ENCODE assay signal across 14 cellular contexts in genomic region chr22:47177334-47177815, GRCh38.
"Had no signal": no experiment of that assay in that cellular context is flagged by ENCODE, and none has a peak within 500 bp of the region (broad histone marks: within the 10 kb centered on the region; RNA-seq: fewer than 3 reads in every experiment).

No MANE protein-coding gene starts in this region.

- ATAC-seq: activated CD4-positive, CD25-positive, alpha-beta regulatory T cell treated with anti-CD3 and anti-CD28 coated beads, Interleukin-2, amount 50 U/mL, for 24 hours; left cardiac atrium; stimulated activated effector memory CD8-positive, alpha-beta T cell treated with anti-CD3 and anti-CD28 coated beads, Interleukin-12 subunit alpha, Interleukin-12 subunit beta, amount 100 ng/mL, for 72 hours had no signal

- H3K4me3 ChIP-seq: smooth muscle cell, tibial nerve had no signal

- H3K4me1 ChIP-seq: parathyroid adenoma had no signal

- DNase-seq: activated CD4-positive, alpha-beta memory T cell treated with anti-CD3 and anti-CD28 coated beads for 36 hours; amygdala; brain microvascular endothelial cell; cerebellar nuclear complex; dermis blood vessel endothelial cell; erythroblast; hypothalamus; left cardiac atrium; mesendoderm had no signal

- H3K9ac ChIP-seq: parathyroid adenoma had no signal

- H3K79me2 ChIP-seq: parathyroid adenoma had no signal

- H2AFZ ChIP-seq: parathyroid adenoma had no signal

- H3K4me2 ChIP-seq: smooth muscle cell had no signal

- H3K27ac ChIP-seq: brain microvascular endothelial cell, parathyroid adenoma, tibial nerve had no signal

- H3K27me3 ChIP-seq: brain microvascular endothelial cell, tibial nerve had no signal

- H3K36me3 ChIP-seq: brain microvascular endothelial cell had no signal
